15 cellular contexts compared by ENCODE assay signal in genomic region chr15:78671626-78672211, GRCh38. TPM values are rescaled to one million over a fixed set of nuclear protein-coding genes. Genes with fewer than 3 reads are reported as not detected.
A peak's percentile ranks its signal among the peaks of the same experiment; 100 is the strongest.
DNase-seq lines count a peak whose midpoint lies in the region; ATAC-seq, FAIRE-seq and TF ChIP-seq lines count a peak whose summit lies in the region.
"Had no signal": no experiment of that assay in that cellular context is flagged by ENCODE, and none has a peak within 500 bp of the region (broad histone marks: within the 10 kb centered on the region; RNA-seq: fewer than 3 reads in every experiment).

No MANE protein-coding gene starts in this region.

- BruUV-seq in MCF 10A (replicated peaks; lab: Mats Ljungman, UMichigan) = no TSS peak

- H3K27ac ChIP-seq in WERI-Rb-1 = peak overlapping the region; percentile 84
- H3K27ac ChIP-seq: left ventricle myocardium inferior, SJSA1, vagina had no signal

- no peaks in the 10 kb centered on the region for H3K9me3 Mint-ChIP-seq in MCF 10A (ENCODE audit: unreplicated experiment)

- no peaks in the 10 kb centered on the region for H3K4me1 Mint-ChIP-seq in MCF 10A (ENCODE audit: insufficient read depth, unreplicated experiment)

- no peaks in the 10 kb centered on the region for H3K36me3 Mint-ChIP-seq in MCF 10A (ENCODE audit: insufficient read depth, unreplicated experiment)

- peak; percentile 69 for DNase-seq in D721Med (ENCODE audit: insufficient read length, low spot score)
- DNase-seq in NCI-H1694 (lab: John Stamatoyannopoulos, UW) = peak; percentile 51
- peak; percentile 97 for DNase-seq in WERI-Rb-1
- DNase-seq in myocyte (ENCODE audit: low read depth) = peak; percentile 58
- DNase-seq in MCF 10A (ENCODE audit: unreplicated experiment) = no peak
- DNase-seq in stimulated activated CD4-positive, alpha-beta T cell treated with anti-CD3 and anti-CD28 coated beads, Interleukin-4, amount 100 ng/mL, for 24 hours = no peak
- DNase-seq: foreskin melanocyte, left ventricle myocardium inferior, NCI-H526 had no signal

- no peaks in the 10 kb centered on the region for H3K9me3 ChIP-seq in WERI-Rb-1 (ENCODE audit: severe bottlenecking)
- H3K9me3 ChIP-seq: left ventricle myocardium inferior, SJSA1, vagina had no signal

- H3K4me3 Mint-ChIP-seq in MCF 10A (ENCODE audit: unreplicated experiment) = no peak overlapping the region

- CTCF ChIA-PET in MCF 10A (lab: Yijun Ruan, JAX) = interaction anchor here (0.6 to 1.3 kb wide), 2 partner anchors 27 to 33 kb away, joined by 3 read pairs; no protein-coding TSS in a partner anchor

- intact Hi-C loops in MCF 10A (cut with micrococcal nuclease) = no loop called here

- H3K36me3 ChIP-seq in WERI-Rb-1 = no peaks in the 10 kb centered on the region
- H3K36me3 ChIP-seq: left ventricle myocardium inferior, SJSA1, vagina had no signal

- TF ChIP-seq CTCF in D721Med (IDR thresholded peaks at IDR 0.05; ENCODE audit: insufficient read depth, missing control alignments) (no peak), WERI-Rb-1 (IDR thresholded peaks at IDR 0.05; ENCODE audit: low read depth, low read length) (no peak), MCF 10A (IDR thresholded peaks at IDR 0.05; ENCODE audit: unreplicated experiment) (no peak)

- H3K27ac Mint-ChIP-seq in MCF 10A (ENCODE audit: low read depth, unreplicated experiment) = no peak overlapping the region

- FAIRE-seq in D721Med (lab: Jason Lieb, UNC) = peak; percentile 80
- FAIRE-seq: G401.6 had no signal

- POLR2A ChIA-PET in MCF 10A (lab: Yijun Ruan, JAX) = no interaction called here

- no peak for ATAC-seq in GM18873 (IDR thresholded peaks at IDR 0.05; ENCODE audit: low FRiP score, unreplicated experiment)
- ATAC-seq in HG03457 (IDR thresholded peaks at IDR 0.05; ENCODE audit: unreplicated experiment) = no peak

- no peaks in the 10 kb centered on the region for H3K27me3 ChIP-seq in WERI-Rb-1 (ENCODE audit: insufficient read depth, low read depth, severe bottlenecking)
- H3K27me3 ChIP-seq: vagina had no signal

- H3K27me3 Mint-ChIP-seq in MCF 10A (ENCODE audit: insufficient read depth, unreplicated experiment) = no peaks in the 10 kb centered on the region

- no peak overlapping the region for H3K4me3 ChIP-seq in WERI-Rb-1 (ENCODE audit: low read depth, low read length)
- H3K4me3 ChIP-seq: left ventricle myocardium inferior, SJSA1, vagina had no signal

RNA-seq across cellular contexts. Expression of gene CHRNB4, which starts 30.7 kb away (rescaled TPM):
- total RNA-seq in myocyte (not detected in 2 replicates), MCF 10A (2022) (not detected in 2 replicates)
- polyA plus RNA-seq in myocyte (2012) = not detected
- total RNA-seq: dermis microvascular lymphatic vessel endothelial cell, left ventricle myocardium inferior, SJSA1 had no signal

RNA-seq across cellular contexts. Expression of gene CHRNA3, which starts 50.9 kb away (rescaled TPM):
- total RNA-seq in myocyte (0.45 TPM in 1 of 2 replicates, not detected in the other), MCF 10A (2022) (not detected in 2 replicates)
- polyA plus RNA-seq in myocyte (2012) = 0.03 TPM
- total RNA-seq: dermis microvascular lymphatic vessel endothelial cell, SJSA1 had no signal

Comparison
In these comparisons a context has a peak if more than half of its experiments do, and no peak if none do; other contexts are left out.
1. DNase-seq: peak in D721Med (single experiment), NCI-H1694 (single experiment), WERI-Rb-1 (single experiment) and myocyte (single experiment); none in MCF 10A (single experiment) and stimulated activated CD4-positive, alpha-beta T cell treated with anti-CD3 and anti-CD28 coated beads, Interleukin-4, amount 100 ng/mL, for 24 hours (single experiment).